ENCODE assay signal across 1 cellular context in genomic region chr13:94602467-94602866, GRCh38.
TF ChIP-seq lines count a peak whose summit lies in the region.

No MANE protein-coding gene starts in this region.

TF ChIP-seq in GM23338, 12 proteins besides CTCF, POLR2A, EP300 and RAD21 (continued from another document):
- no peak for TF ChIP-seq ETS1 (IDR thresholded peaks at IDR 0.05)
- no peak for TF ChIP-seq EZH2 (IDR thresholded peaks at IDR 0.05; ENCODE audit: low read depth, unreplicated experiment)
- TF ChIP-seq JUNB (IDR thresholded peaks at IDR 0.05; ENCODE audit: unreplicated experiment): no peak
